Comparison of ENCODE assay signal across 24 cellular contexts in the genomic region with DNA sequence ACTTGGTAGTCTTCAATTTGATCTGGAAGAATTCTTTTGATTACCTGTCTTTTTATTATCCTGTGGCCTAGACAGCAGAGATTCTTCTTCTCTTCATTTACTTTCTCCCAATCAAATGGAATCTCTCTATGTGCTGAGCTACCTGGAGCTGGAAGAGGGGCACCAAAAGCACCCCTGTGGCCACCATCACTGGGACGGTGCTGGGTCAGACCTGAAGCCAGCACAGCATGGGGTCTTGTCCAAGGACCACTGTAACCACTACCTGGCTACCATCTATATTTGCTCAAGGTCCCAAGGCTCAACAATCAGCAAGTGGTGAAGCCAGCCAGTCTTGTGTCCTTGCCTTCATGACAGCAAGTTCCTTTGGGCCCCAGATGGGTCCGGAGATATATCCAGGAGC.
"Had no signal": no experiment of that assay in that cellular context is flagged by ENCODE, and none has a peak within 500 bp of the region (broad histone marks: within the 10 kb centered on the region; RNA-seq: fewer than 3 reads in every experiment).

No MANE protein-coding gene starts in this region.

- H3K36me3 ChIP-seq: colonic mucosa, esophagus muscularis mucosa, esophagus squamous epithelium, gastrocnemius medialis, gastroesophageal sphincter, heart left ventricle had no signal

- DNase-seq: colonic mucosa; cortex of kidney; dermis blood vessel endothelial cell; dorsolateral prefrontal cortex; effector CD4-positive, alpha-beta T cell; effector CD8-positive, alpha-beta T cell; effector memory CD4-positive, alpha-beta T cell; effector memory CD8-positive, alpha-beta T cell; endodermal cell; erythroblast; esophagus squamous epithelium; foreskin fibroblast; foreskin keratinocyte; foreskin melanocyte; gastrocnemius medialis; glutamatergic neuron; head of caudate nucleus; heart left ventricle had no signal

- H3K4me1 ChIP-seq: colonic mucosa, esophagus muscularis mucosa, esophagus squamous epithelium, foreskin keratinocyte, gastrocnemius medialis, gastroesophageal sphincter, heart left ventricle had no signal

- H3K27ac ChIP-seq: colonic mucosa, coronary artery, dorsolateral prefrontal cortex, epithelial cell of prostate, esophagus muscularis mucosa, esophagus squamous epithelium, foreskin keratinocyte, gastrocnemius medialis, gastroesophageal sphincter, heart left ventricle had no signal

- H3K27ac Mint-ChIP-seq: dendritic cell treated with granulocyte-macrophage colony-stimulating factor and Interleukin-4, amounts not matched to agents 40 ng/mL and 50 ng/mL, for 4 days; effector memory CD8-positive, alpha-beta T cell; endodermal cell had no signal

- H3K4me3 Mint-ChIP-seq: dendritic cell treated with granulocyte-macrophage colony-stimulating factor and Interleukin-4, amounts not matched to agents 40 ng/mL and 50 ng/mL, for 4 days; effector memory CD8-positive, alpha-beta T cell; endodermal cell had no signal

- H3K27me3 ChIP-seq: colonic mucosa, dorsolateral prefrontal cortex, esophagus muscularis mucosa, esophagus squamous epithelium, foreskin keratinocyte, gastrocnemius medialis, gastroesophageal sphincter, heart left ventricle had no signal

- H3K27me3 Mint-ChIP-seq: dendritic cell treated with granulocyte-macrophage colony-stimulating factor and Interleukin-4, amounts not matched to agents 40 ng/mL and 50 ng/mL, for 4 days; effector memory CD8-positive, alpha-beta T cell had no signal

- H3K9me3 ChIP-seq: colonic mucosa, esophagus squamous epithelium, gastrocnemius medialis, gastroesophageal sphincter had no signal

- ATAC-seq: effector memory CD8-positive, alpha-beta T cell; esophagus mucosa; foreskin keratinocyte; gastrocnemius medialis; gastroesophageal sphincter; heart left ventricle had no signal

- H3K4me3 ChIP-seq: colonic mucosa, coronary artery, dorsolateral prefrontal cortex, esophagus muscularis mucosa, esophagus squamous epithelium, gastrocnemius medialis, gastroesophageal sphincter, heart left ventricle had no signal
